In the genomic region with DNA sequence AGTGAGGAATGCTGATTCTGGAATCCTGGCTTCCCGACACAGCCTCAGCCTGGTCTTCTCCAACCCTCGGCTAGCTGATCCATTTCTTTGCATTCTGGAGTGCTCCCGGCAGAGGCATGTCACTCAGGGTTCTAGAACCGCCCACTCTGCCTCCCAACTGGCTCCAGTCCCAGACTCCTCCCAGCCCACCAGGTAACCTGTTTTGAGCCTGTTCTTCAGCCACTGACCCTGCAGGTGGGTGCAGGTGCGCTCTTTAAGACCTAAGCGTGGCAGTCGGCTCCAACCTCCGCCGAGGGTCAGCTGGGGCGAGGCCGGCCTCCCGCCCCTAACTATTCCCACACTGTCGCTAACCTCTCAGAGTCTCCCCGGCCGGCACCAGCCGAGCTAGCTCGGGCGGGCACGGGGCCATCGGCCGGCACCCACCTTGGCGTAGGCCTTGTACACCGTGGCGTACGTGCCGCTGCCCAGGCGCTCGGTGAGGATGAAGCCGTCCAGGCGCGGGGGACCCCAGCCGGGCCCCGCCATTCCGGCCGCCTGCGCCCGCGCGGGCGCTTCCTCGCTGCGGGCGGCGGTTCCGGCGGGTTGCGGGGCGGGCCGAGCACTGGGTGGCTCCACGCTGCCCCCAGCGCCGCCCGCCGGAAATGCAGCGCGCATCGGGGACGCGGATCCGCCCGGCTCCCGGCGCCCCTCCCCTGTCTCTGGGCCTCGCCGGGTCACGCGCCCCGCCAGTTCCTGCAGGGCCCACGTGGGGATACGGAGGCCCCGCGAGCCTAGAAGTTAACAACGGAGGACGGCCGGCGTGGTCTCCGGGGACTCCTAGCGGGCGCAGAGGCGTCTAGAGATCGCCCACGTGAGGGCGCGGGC, we compare ENCODE assay signal across 8 cellular contexts. TPM values are rescaled to one million over a fixed set of nuclear protein-coding genes. Genes with fewer than 3 reads are reported as not detected.
DNase-seq lines count a peak whose midpoint lies in the region; ATAC-seq and TF ChIP-seq lines count a peak whose summit lies in the region.

A gene with protein sequence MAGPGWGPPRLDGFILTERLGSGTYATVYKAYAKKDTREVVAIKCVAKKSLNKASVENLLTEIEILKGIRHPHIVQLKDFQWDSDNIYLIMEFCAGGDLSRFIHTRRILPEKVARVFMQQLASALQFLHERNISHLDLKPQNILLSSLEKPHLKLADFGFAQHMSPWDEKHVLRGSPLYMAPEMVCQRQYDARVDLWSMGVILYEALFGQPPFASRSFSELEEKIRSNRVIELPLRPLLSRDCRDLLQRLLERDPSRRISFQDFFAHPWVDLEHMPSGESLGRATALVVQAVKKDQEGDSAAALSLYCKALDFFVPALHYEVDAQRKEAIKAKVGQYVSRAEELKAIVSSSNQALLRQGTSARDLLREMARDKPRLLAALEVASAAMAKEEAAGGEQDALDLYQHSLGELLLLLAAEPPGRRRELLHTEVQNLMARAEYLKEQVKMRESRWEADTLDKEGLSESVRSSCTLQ (minus strand): TSS at position 576 of the 864 bp plus-strand sequence. CDS start 51 bp downstream, at position 525.

- peak; percentile 49 for DNase-seq in DMS153 treated with DMSO at 0.1 percent for 48 hours (lab: John Stamatoyannopoulos, UW; ENCODE audit: unreplicated experiment)
- DNase-seq in KBM-7, result peak; percentile 98
- peak; percentile 78 to 87 for DNase-seq in PC-9
- DNase-seq in activated T-cell treated with anti-CD3 and anti-CD28 coated beads, Interleukin-2, amount 50 U/mL, for 1 hour, result peak; percentile 95
- DNase-seq in epithelial cell of proximal tubule (ENCODE audit: low read depth), result no peak
- DNase-seq in mucosa of gallbladder (ENCODE audit: low spot score), result peak; percentile 91
- peak; percentile 70 to 80 for DNase-seq in stimulated activated CD8-positive, alpha-beta memory T cell treated with anti-CD3 and anti-CD28 coated beads, Interleukin-4, amount 100 ng/mL, for 4 hours (ENCODE audit: low read depth in 2 of 2, low spot score in 1 of 2)

- no peaks in the 10 kb centered on the region for H3K9me2 ChIP-seq in PC-9 (ENCODE audit: insufficient read depth)

- intact Hi-C loops in PC-9 (cut with micrococcal nuclease; ENCODE audit: unreplicated experiment), result loop anchor here (2.0 kb wide), 1 partner anchor 58 kb away; no protein-coding TSS in a partner anchor

- peak within 1 kb of the TSS; percentile 47 for H3K27ac ChIP-seq in PC-9

- peak within 1 kb of the TSS; percentile 79 for H3K4me2 ChIP-seq in PC-9

- H3K36me3 ChIP-seq in PC-9 (ENCODE audit: low read depth), result no peaks in the 10 kb centered on the region

- no peaks in the 10 kb centered on the region for H3K9me3 ChIP-seq in PC-9 (ENCODE audit: insufficient read depth, low read depth)

- peaks cover 11% of the 10 kb centered on the region for H3K4me1 ChIP-seq in PC-9 (replicated peaks; ENCODE audit: insufficient read depth)

- POLR2A ChIA-PET in PC-9 (lab: Charles Lee; ENCODE audit: unreplicated experiment), result no interaction called here

- H3K4me3 ChIP-seq in PC-9, result peak within 1 kb of the TSS; percentile 91
- H3K4me3 ChIP-seq in epithelial cell of proximal tubule (ENCODE audit: low read depth, low read length), result peak within 1 kb of the TSS; percentile 92

- no peaks in the 10 kb centered on the region for H3K27me3 ChIP-seq in PC-9 (ENCODE audit: insufficient read depth, low read depth)

- CTCF ChIA-PET in PC-9 (lab: Charles Lee), result interaction anchor here (0.6 to 1.3 kb wide), 2 partner anchors 59 to 88 kb away, joined by 4 to 5 read pairs; no protein-coding TSS in a partner anchor

- peaks cover 14% of the 10 kb centered on the region; the same call in 1 of the 2 replicates for H3F3A ChIP-seq in PC-9 (ENCODE audit: insufficient read depth, low read depth)

- no peaks in the 10 kb centered on the region for H3K79me2 ChIP-seq in PC-9 (ENCODE audit: low read depth)

- H2AFZ ChIP-seq in PC-9, result peak within 1 kb of the TSS; percentile 96

- in situ Hi-C loops in KBM-7 (cut with MboI; ENCODE audit: low pct_unique_long_range_greater_than_20kb, low sequenced_read_pairs), result no loop called here

- BruUV-seq in PC-9 (replicated peaks; lab: Mats Ljungman, UMichigan), result TSS peak; percentile 89

- H4K20me1 ChIP-seq in PC-9 (ENCODE audit: insufficient read depth), result no peaks in the 10 kb centered on the region

- ATAC-seq in GM21717 (IDR thresholded peaks at IDR 0.05; ENCODE audit: unreplicated experiment), result peak; percentile 65

- TF ChIP-seq CTCF in PC-9 (conservative IDR thresholded peaks at IDR 0.05), result peak; percentile 59
- peak; percentile 48 for TF ChIP-seq CTCF in epithelial cell of proximal tubule (conservative IDR thresholded peaks at IDR 0.05; ENCODE audit: low read depth, low read length)

RNA-seq across cellular contexts. Expression of the gene that starts here (rescaled TPM):
- total RNA-seq in PC-9 (2021) (30.2 and 46.6 TPM in 2 replicates), epithelial cell of proximal tubule (19.7 and 20.2 TPM in 2 replicates), mucosa of gallbladder (42.1 TPM)
